17 cellular contexts compared by ENCODE assay signal in genomic region chr3:16347548-16347947, GRCh38.
DNase-seq lines count a peak whose midpoint lies in the region; ATAC-seq and TF ChIP-seq lines count a peak whose summit lies in the region.
"Had no signal": no experiment of that assay in that cellular context is flagged by ENCODE, and none has a peak within 500 bp of the region (broad histone marks: within the 10 kb centered on the region; RNA-seq: fewer than 3 reads in every experiment).

No MANE protein-coding gene starts in this region.

- peaks cover 16 to 55% of the 10 kb centered on the region in 2 donors for H3K36me3 Mint-ChIP-seq in activated T-cell treated with anti-CD3 and anti-CD28 coated beads, Interleukin-2, amount 50 U/mL, for 72 hours (ENCODE audit: insufficient read depth in 2 of 2)
- H3K36me3 Mint-ChIP-seq in CD8-positive, alpha-beta memory T cell, result peaks cover 18 to 96% (median 30%) of the 10 kb centered on the region in 3 donors
- peaks cover 34% of the 10 kb centered on the region for H3K36me3 Mint-ChIP-seq in activated naive CD8-positive, alpha-beta T cell
- peaks cover 21 to 84% (median 54%) of the 10 kb centered on the region in 3 donors for H3K36me3 Mint-ChIP-seq in naive thymus-derived CD8-positive, alpha-beta T cell

- no peak for TF ChIP-seq CTCF in GM13976 (IDR thresholded peaks at IDR 0.05; ENCODE audit: borderline replicate concordance, control extremely low read depth, extremely low read depth, insufficient read depth, missing control alignments)

- no peak for ATAC-seq in activated T-cell treated with anti-CD3 and anti-CD28 coated beads, Interleukin-2, amount 50 U/mL, for 72 hours (replicated peaks in 1 of 2)
- ATAC-seq in naive thymus-derived CD8-positive, alpha-beta T cell, result no peak
- no peak for ATAC-seq in GM19395 (IDR thresholded peaks at IDR 0.05; ENCODE audit: unreplicated experiment)

- peak overlapping the region; percentile 4 for H3K27ac Mint-ChIP-seq in activated T-cell treated with anti-CD3 and anti-CD28 coated beads, Interleukin-2, amount 50 U/mL, for 72 hours
- peak overlapping the region; percentile 2 to 80 (median 64) for H3K27ac Mint-ChIP-seq in CD8-positive, alpha-beta memory T cell
- H3K27ac Mint-ChIP-seq in activated naive CD8-positive, alpha-beta T cell, result peak overlapping the region; percentile 56
- H3K27ac Mint-ChIP-seq in naive thymus-derived CD8-positive, alpha-beta T cell, result peak overlapping the region; percentile 72 to 94 (median 82)

- no peak for DNase-seq in activated T-cell treated with anti-CD3 and anti-CD28 coated beads, Interleukin-2, amount 50 U/mL, for 72 hours
- DNase-seq in activated T-cell treated with anti-CD3 and anti-CD28 coated beads, Interleukin-2, amount 50 U/mL, for 48 hours, result no peak
- DNase-seq in CD8-positive, alpha-beta memory T cell, result no peak
- no peak for DNase-seq in naive thymus-derived CD8-positive, alpha-beta T cell
- DNase-seq in retina (no peak), GM13976 (ENCODE audit: low spot score) (no peak)
- DNase-seq: AML-193, GF-D8, HFFc6, KG1, MG63, NCI-H1092 treated with DMSO at 0.1 percent for 48 hours, NCI-H1694 treated with DMSO at 0.1 percent for 48 hours, NCI-H510A, SIG-M5 had no signal

- no peaks in the 10 kb centered on the region for H3K27me3 ChIP-seq in CD8-positive, alpha-beta memory T cell (ENCODE audit: insufficient read depth, low read length, poor library complexity, severe bottlenecking)
- H3K27me3 ChIP-seq: MG63 had no signal

- H3K4me1 ChIP-seq in CD8-positive, alpha-beta memory T cell (ENCODE audit: insufficient read depth, low read length), result no peaks in the 10 kb centered on the region

- H3K4me3 ChIP-seq in CD8-positive, alpha-beta memory T cell (ENCODE audit: low read length), result no peak overlapping the region
- H3K4me3 ChIP-seq: MG63 had no signal

- H3K9me3 Mint-ChIP-seq in activated T-cell treated with anti-CD3 and anti-CD28 coated beads, Interleukin-2, amount 50 U/mL, for 72 hours, result peaks cover 2 to 5% of the 10 kb centered on the region in 2 donors
- H3K9me3 Mint-ChIP-seq in CD8-positive, alpha-beta memory T cell, result no peaks in the 10 kb centered on the region
- no peaks in the 10 kb centered on the region for H3K9me3 Mint-ChIP-seq in activated naive CD8-positive, alpha-beta T cell (ENCODE audit: low read depth)
- H3K9me3 Mint-ChIP-seq in naive thymus-derived CD8-positive, alpha-beta T cell, result peaks cover 0 to 2% (median 0%) of the 10 kb centered on the region in 9 donors
- H3K9me3 Mint-ChIP-seq: HFFc6 had no signal

- H3K4me3 Mint-ChIP-seq in activated T-cell treated with anti-CD3 and anti-CD28 coated beads, Interleukin-2, amount 50 U/mL, for 72 hours, result no peak overlapping the region
- no peak overlapping the region for H3K4me3 Mint-ChIP-seq in CD8-positive, alpha-beta memory T cell
- H3K4me3 Mint-ChIP-seq in activated naive CD8-positive, alpha-beta T cell, result no peak overlapping the region
- H3K4me3 Mint-ChIP-seq in naive thymus-derived CD8-positive, alpha-beta T cell, result no peak overlapping the region
- H3K4me3 Mint-ChIP-seq: HFFc6 had no signal

- no peak overlapping the region for H3K27ac ChIP-seq in CD8-positive, alpha-beta memory T cell (ENCODE audit: low read depth, low read length)

- peaks cover 39% of the 10 kb centered on the region for H3K36me3 ChIP-seq in CD8-positive, alpha-beta memory T cell (ENCODE audit: insufficient read depth, low read length)

- CTCF ChIA-PET in CD8-positive, alpha-beta memory T cell (lab: Charles Lee), result interaction anchor here (1.0 to 1.1 kb wide), 2 partner anchors 9 to 29 kb away, joined by 3 to 4 read pairs; no protein-coding TSS in a partner anchor

- in situ Hi-C loops in GM13976 (cut with MboI; ENCODE audit: low sequenced_read_pairs, unreplicated experiment), result no loop called here

- H3K9me3 ChIP-seq in CD8-positive, alpha-beta memory T cell (ENCODE audit: low read length), result no peaks in the 10 kb centered on the region
- H3K9me3 ChIP-seq: MG63 had no signal

- H3K27me3 Mint-ChIP-seq in activated T-cell treated with anti-CD3 and anti-CD28 coated beads, Interleukin-2, amount 50 U/mL, for 72 hours (ENCODE audit: low read depth), result no peaks in the 10 kb centered on the region
- H3K27me3 Mint-ChIP-seq in CD8-positive, alpha-beta memory T cell, result peaks cover 0 to 2% of the 10 kb centered on the region in 2 donors
- no peaks in the 10 kb centered on the region for H3K27me3 Mint-ChIP-seq in activated naive CD8-positive, alpha-beta T cell
- H3K27me3 Mint-ChIP-seq in naive thymus-derived CD8-positive, alpha-beta T cell, result no peaks in the 10 kb centered on the region

- POLR2A ChIA-PET in CD8-positive, alpha-beta memory T cell (lab: Charles Lee), result no interaction called here
- POLR2A ChIA-PET in naive thymus-derived CD8-positive, alpha-beta T cell (lab: Charles Lee), result interaction anchor here (1.0 kb wide), 1 partner anchor 82 kb away, joined by 3 read pairs; no protein-coding TSS in a partner anchor

- H3K4me1 Mint-ChIP-seq in activated T-cell treated with anti-CD3 and anti-CD28 coated beads, Interleukin-2, amount 50 U/mL, for 72 hours (ENCODE audit: low read depth), result peaks cover 59% of the 10 kb centered on the region
- peaks cover 37 to 66% (median 63%) of the 10 kb centered on the region in 3 donors for H3K4me1 Mint-ChIP-seq in CD8-positive, alpha-beta memory T cell
- peaks cover 72% of the 10 kb centered on the region for H3K4me1 Mint-ChIP-seq in activated naive CD8-positive, alpha-beta T cell (ENCODE audit: low read depth)
- peaks cover 42 to 80% (median 61%) of the 10 kb centered on the region in 4 donors for H3K4me1 Mint-ChIP-seq in naive thymus-derived CD8-positive, alpha-beta T cell

Comparison
In these comparisons a context has a peak if more than half of its experiments do, and no peak if none do; other contexts are left out.
1. H3K27ac Mint-ChIP-seq: peak in every context shown above with its lines; median percentile 82 in naive thymus-derived CD8-positive, alpha-beta T cell; 64 in CD8-positive, alpha-beta memory T cell; 56 in activated naive CD8-positive, alpha-beta T cell; 4 in activated T-cell treated with anti-CD3 and anti-CD28 coated beads, Interleukin-2, amount 50 U/mL, for 72 hours.